ENCODE assay signal across 14 cellular contexts in the genomic region with DNA sequence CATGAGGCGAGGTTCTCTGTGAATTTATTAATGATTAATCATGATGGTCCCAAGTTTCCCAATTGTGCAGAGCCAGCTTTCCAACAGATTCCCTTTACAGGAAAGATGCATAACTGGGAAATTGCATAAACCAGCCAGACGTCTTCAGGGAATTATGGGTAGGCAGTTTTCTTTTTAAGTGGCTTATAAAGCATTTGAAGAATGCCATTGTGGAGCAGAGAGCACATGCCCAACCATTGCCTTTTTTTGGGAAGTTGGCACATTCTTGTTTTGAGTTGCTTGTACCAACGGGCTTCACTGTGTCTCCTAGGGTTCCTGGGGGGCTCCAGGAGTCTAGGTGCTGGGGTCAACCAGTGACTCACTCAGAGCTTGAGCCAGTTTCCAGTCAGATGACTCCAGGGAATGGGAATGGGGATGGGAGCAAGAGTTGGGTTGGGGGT.
DNase-seq lines count a peak whose midpoint lies in the region; ATAC-seq and TF ChIP-seq lines count a peak whose summit lies in the region.
"Had no signal": no experiment of that assay in that cellular context is flagged by ENCODE, and none has a peak within 500 bp of the region (broad histone marks: within the 10 kb centered on the region; RNA-seq: fewer than 3 reads in every experiment).

No MANE protein-coding gene starts in this region.

- H3K79me2 ChIP-seq in PC-3 (ENCODE audit: low read length): no peaks in the 10 kb centered on the region

- H3K9me2 ChIP-seq in PC-3 (replicated peaks; ENCODE audit: low read length): no peaks in the 10 kb centered on the region

- peaks cover 1% of the 10 kb centered on the region; the same call in 1 of the 2 replicates for H3K36me3 ChIP-seq in PC-3 (ENCODE audit: low read depth, low read length)

- no peak overlapping the region for H3K9ac ChIP-seq in PC-3 (ENCODE audit: low read length)
- H3K9ac ChIP-seq: BLaER1 treated with 17β-estradiol and CSF1 and Interleukin-3, amounts not matched to agents 10 nM and 100 nM had no signal

- CTCF ChIA-PET in PC-3 (lab: Charles Lee): no interaction called here
- CTCF ChIA-PET in activated CD4-positive, alpha-beta T cell treated with anti-CD3 and anti-CD28 coated beads for 36 hours (lab: Charles Lee): no interaction called here

- no TSS peak for BruUV-seq in PC-3 (replicated peaks; lab: Mats Ljungman, UMichigan)

- no peak overlapping the region for H2AFZ ChIP-seq in PC-3 (ENCODE audit: low read length)

- peaks cover 1% of the 10 kb centered on the region; the same call in 1 of the 2 replicates for H3K9me3 ChIP-seq in PC-3 (ENCODE audit: low read length)

- no peak overlapping the region for H3K4me2 ChIP-seq in PC-3 (ENCODE audit: low read length)

- intact Hi-C loops in PC-3 (cut with micrococcal nuclease): no loop called here
- intact Hi-C loops in activated CD4-positive, alpha-beta T cell treated with anti-CD3 and anti-CD28 coated beads for 36 hours (cut with DNase I, micrococcal nuclease): no loop called here

- no peaks in the 10 kb centered on the region for H3F3A ChIP-seq in PC-3 (ENCODE audit: low read length, unreplicated experiment)

- peaks cover 46% of the 10 kb centered on the region for H3K4me1 Mint-ChIP-seq in osteocyte (ENCODE audit: unreplicated experiment)
- H3K4me1 Mint-ChIP-seq in activated CD4-positive, alpha-beta T cell treated with anti-CD3 and anti-CD28 coated beads for 36 hours: no peaks in the 10 kb centered on the region
- no peaks in the 10 kb centered on the region for H3K4me1 Mint-ChIP-seq in activated T-cell treated with anti-CD3 and anti-CD28 coated beads, Interleukin-2, amount 50 U/mL, for 72 hours (ENCODE audit: low read depth)
- H3K4me1 Mint-ChIP-seq: activated B cell treated with CpG ODN at 0.5 μM for 24 hours had no signal

- H3K27me3 ChIP-seq in PC-3 (ENCODE audit: low read length): no peaks in the 10 kb centered on the region
- H3K27me3 ChIP-seq: BLaER1 treated with 17β-estradiol and CSF1 and Interleukin-3, amounts not matched to agents 10 nM and 100 nM had no signal

- H3K4me3 ChIP-seq in AG09309 (ENCODE audit: control insufficient read depth, low read depth, low read length) (no peak overlapping the region), PC-3 (ENCODE audit: low read length) (no peak overlapping the region)
- H3K4me3 ChIP-seq: BLaER1 treated with 17β-estradiol and CSF1 and Interleukin-3, amounts not matched to agents 10 nM and 100 nM had no signal

- no peak for TF ChIP-seq CTCF in AG09309 (IDR thresholded peaks at IDR 0.05; ENCODE audit: control insufficient read depth, insufficient read depth, low read depth, low read length, missing control alignments)
- no peak for TF ChIP-seq CTCF in PC-3 (conservative IDR thresholded peaks at IDR 0.05; ENCODE audit: low read depth, low read length)
- no peak for TF ChIP-seq CTCF in osteocyte (IDR thresholded peaks at IDR 0.05)

- H3K27ac ChIP-seq in PC-3 (ENCODE audit: low read length): no peak overlapping the region
- H3K27ac ChIP-seq: BLaER1 treated with 17β-estradiol and CSF1 and Interleukin-3, amounts not matched to agents 10 nM and 100 nM had no signal

- no peaks in the 10 kb centered on the region for H3K27me3 Mint-ChIP-seq in osteocyte (ENCODE audit: unreplicated experiment)
- no peaks in the 10 kb centered on the region for H3K27me3 Mint-ChIP-seq in activated CD4-positive, alpha-beta T cell treated with anti-CD3 and anti-CD28 coated beads for 36 hours
- no peaks in the 10 kb centered on the region for H3K27me3 Mint-ChIP-seq in activated T-cell treated with anti-CD3 and anti-CD28 coated beads, Interleukin-2, amount 50 U/mL, for 72 hours (ENCODE audit: low read depth)
- H3K27me3 Mint-ChIP-seq: activated B cell treated with CpG ODN at 0.5 μM for 24 hours had no signal

- POLR2A ChIA-PET in PC-3 (lab: Charles Lee; ENCODE audit: unreplicated experiment): no interaction called here
- POLR2A ChIA-PET in activated CD4-positive, alpha-beta T cell treated with anti-CD3 and anti-CD28 coated beads for 36 hours (lab: Charles Lee): no interaction called here

- no peaks in the 10 kb centered on the region for H3K4me1 ChIP-seq in PC-3 (ENCODE audit: insufficient read depth, low read length)

- peak overlapping the region; percentile 85 for H3K27ac Mint-ChIP-seq in osteocyte (ENCODE audit: unreplicated experiment)
- no peak overlapping the region for H3K27ac Mint-ChIP-seq in activated CD4-positive, alpha-beta T cell treated with anti-CD3 and anti-CD28 coated beads for 36 hours
- H3K27ac Mint-ChIP-seq in activated T-cell treated with anti-CD3 and anti-CD28 coated beads, Interleukin-2, amount 50 U/mL, for 72 hours: no peak overlapping the region
- H3K27ac Mint-ChIP-seq: activated B cell treated with CpG ODN at 0.5 μM for 24 hours had no signal

- DNase-seq in AG09309 (ENCODE audit: low read depth) (peak; percentile 86), PC-3 (peak; percentile 14), fibroblast of gingiva (ENCODE audit: low read depth) (peak; percentile 95), osteocyte (ENCODE audit: extremely low spot score, unreplicated experiment) (no peak), NCI-H82 treated with DMSO at 0.1 percent for 48 hours (lab: John Stamatoyannopoulos, UW; ENCODE audit: unreplicated experiment) (no peak)
- DNase-seq in activated CD4-positive, alpha-beta T cell treated with anti-CD3 and anti-CD28 coated beads for 36 hours: no peak
- no peak for DNase-seq in activated CD4-positive, alpha-beta T cell treated with anti-CD3 and anti-CD28 coated beads for 48 hours
- no peak for DNase-seq in activated T-cell treated with anti-CD3 and anti-CD28 coated beads, Interleukin-2, amount 50 U/mL, for 72 hours
- DNase-seq: activated B cell treated with CpG ODN at 0.5 μM for 24 hours; activated T-cell treated with anti-CD3 and anti-CD28 coated beads, Interleukin-2, amount 50 U/mL, for 48 hours; NCI-H446 treated with DMSO at 0.1 percent for 48 hours; SHP77 treated with DMSO at 0.1 percent for 48 hours; small intestine had no signal

- H3K9me3 Mint-ChIP-seq in osteocyte (ENCODE audit: unreplicated experiment): peaks cover 2% of the 10 kb centered on the region
- H3K9me3 Mint-ChIP-seq in activated CD4-positive, alpha-beta T cell treated with anti-CD3 and anti-CD28 coated beads for 36 hours (ENCODE audit: low read depth): peaks cover 3% of the 10 kb centered on the region
- peaks cover 1% of the 10 kb centered on the region in 2 donors for H3K9me3 Mint-ChIP-seq in activated T-cell treated with anti-CD3 and anti-CD28 coated beads, Interleukin-2, amount 50 U/mL, for 72 hours

- H3K4me3 Mint-ChIP-seq in osteocyte (ENCODE audit: unreplicated experiment): peak overlapping the region; percentile 14
- H3K4me3 Mint-ChIP-seq in activated CD4-positive, alpha-beta T cell treated with anti-CD3 and anti-CD28 coated beads for 36 hours: no peak overlapping the region
- no peak overlapping the region for H3K4me3 Mint-ChIP-seq in activated T-cell treated with anti-CD3 and anti-CD28 coated beads, Interleukin-2, amount 50 U/mL, for 72 hours
- H3K4me3 Mint-ChIP-seq: activated B cell treated with CpG ODN at 0.5 μM for 24 hours had no signal

- peaks cover 2% of the 10 kb centered on the region for H3K36me3 Mint-ChIP-seq in osteocyte (ENCODE audit: unreplicated experiment)
- H3K36me3 Mint-ChIP-seq in activated CD4-positive, alpha-beta T cell treated with anti-CD3 and anti-CD28 coated beads for 36 hours (ENCODE audit: low read depth): peaks cover 13% of the 10 kb centered on the region
- H3K36me3 Mint-ChIP-seq in activated T-cell treated with anti-CD3 and anti-CD28 coated beads, Interleukin-2, amount 50 U/mL, for 72 hours (ENCODE audit: insufficient read depth in 2 of 2): peaks cover 4 to 9% of the 10 kb centered on the region in 2 donors

- no peaks in the 10 kb centered on the region for H4K20me1 ChIP-seq in PC-3 (ENCODE audit: low read length)
- H4K20me1 ChIP-seq: BLaER1 treated with 17β-estradiol and CSF1 and Interleukin-3, amounts not matched to agents 10 nM and 100 nM had no signal

- ATAC-seq in PC-3: no peak
- ATAC-seq in activated CD4-positive, alpha-beta T cell treated with anti-CD3 and anti-CD28 coated beads for 36 hours: no peak
- no peak for ATAC-seq in activated T-cell treated with anti-CD3 and anti-CD28 coated beads, Interleukin-2, amount 50 U/mL, for 72 hours (replicated peaks in 1 of 2)

Comparison
In these comparisons a context has a peak if more than half of its experiments do, and no peak if none do; other contexts are left out.
1. DNase-seq: peak in AG09309 (single experiment), PC-3 (single experiment) and fibroblast of gingiva (single experiment); none in osteocyte (single experiment), activated CD4-positive, alpha-beta T cell treated with anti-CD3 and anti-CD28 coated beads for 36 hours (single experiment), activated CD4-positive, alpha-beta T cell treated with anti-CD3 and anti-CD28 coated beads for 48 hours (single experiment), NCI-H82 treated with DMSO at 0.1 percent for 48 hours (single experiment) and activated T-cell treated with anti-CD3 and anti-CD28 coated beads, Interleukin-2, amount 50 U/mL, for 72 hours (0 of 2).